ENCODE assay signal across 19 cellular contexts in genomic region chr2:7766302-7766701, GRCh38.
A peak's percentile ranks its signal among the peaks of the same experiment; 100 is the strongest.
DNase-seq lines count a peak whose midpoint lies in the region; ATAC-seq lines count a peak whose summit lies in the region.
"Had no signal": no experiment of that assay in that cellular context is flagged by ENCODE, and none has a peak within 500 bp of the region (broad histone marks: within the 10 kb centered on the region; RNA-seq: fewer than 3 reads in every experiment).

No MANE protein-coding gene starts in this region.

- H3K9ac ChIP-seq in muscle layer of colon (ENCODE audit: low read length), result no peak overlapping the region
- H3K9ac ChIP-seq: KMS-11 had no signal

- DNase-seq in activated T-cell treated with anti-CD3 and anti-CD28 coated beads for 48 hours (ENCODE audit: low read depth), result peak; percentile 10
- no peak for DNase-seq in activated T-cell treated with anti-CD3 and anti-CD28 coated beads for 4 hours
- peak; percentile 29 for DNase-seq in stimulated activated naive CD8-positive, alpha-beta T cell treated with anti-CD3 and anti-CD28 coated beads, Interleukin-15, Interleukin-2, amounts not matched to agents 100 U/mL and 50 U/mL, for 24 hours
- no peak for DNase-seq in ureter (ENCODE audit: low spot score)
- no peak for DNase-seq in DMS 273 treated with DMSO at 0.1 percent for 48 hours (lab: John Stamatoyannopoulos, UW)
- DNase-seq: Calu3, H9, NCI-H1048, NCI-H1436 treated with DMSO at 0.1 percent for 48 hours, NCI-H2081 treated with DMSO at 0.1 percent for 48 hours, NCI-H510A treated with DMSO at 0.1 percent for 48 hours had no signal

- H3K9me3 Mint-ChIP-seq in activated T-helper 17 cell treated with anti-CD3 and anti-CD28 coated beads, Interleukin-2, amount 50 U/mL, for 72 hours, result peaks cover 11% of the 10 kb centered on the region

- peak; percentile 72 for ATAC-seq in activated T-helper 17 cell treated with anti-CD3 and anti-CD28 coated beads, Interleukin-2, amount 50 U/mL, for 72 hours (replicated peaks)
- ATAC-seq in stimulated activated naive CD8-positive, alpha-beta T cell treated with anti-CD3 and anti-CD28 coated beads, Interleukin-15, Interleukin-2, amounts not matched to agents 100 U/mL and 50 U/mL, for 24 hours, result peak; percentile 78
- ATAC-seq in GM19397 (IDR thresholded peaks at IDR 0.05; ENCODE audit: unreplicated experiment), result no peak
- ATAC-seq: Panc1, Right ventricle myocardium inferior had no signal

- H3K27me3 ChIP-seq in muscle layer of colon (ENCODE audit: control insufficient read depth in 1 of 2, insufficient read depth in 2 of 2, low read length in 2 of 2), result no peaks in the 10 kb centered on the region

- peaks cover 23% of the 10 kb centered on the region for H3K4me1 ChIP-seq in muscle layer of colon (ENCODE audit: insufficient read depth, low read length)

- peak overlapping the region; percentile 50 for H3K27ac ChIP-seq in muscle layer of colon (ENCODE audit: low read depth, low read length)
- H3K27ac ChIP-seq: KMS-11 had no signal

- no peaks in the 10 kb centered on the region for H3K36me3 Mint-ChIP-seq in activated T-helper 17 cell treated with anti-CD3 and anti-CD28 coated beads, Interleukin-2, amount 50 U/mL, for 72 hours (ENCODE audit: low read depth)

- no peak overlapping the region for H3K4me3 Mint-ChIP-seq in activated T-helper 17 cell treated with anti-CD3 and anti-CD28 coated beads, Interleukin-2, amount 50 U/mL, for 72 hours
- H3K4me3 Mint-ChIP-seq: B cell; CD4-positive, alpha-beta memory T cell; H9 had no signal

- no peaks in the 10 kb centered on the region for H3K4me1 Mint-ChIP-seq in activated T-helper 17 cell treated with anti-CD3 and anti-CD28 coated beads, Interleukin-2, amount 50 U/mL, for 72 hours
- H3K4me1 Mint-ChIP-seq: B cell had no signal

- no peaks in the 10 kb centered on the region for H3K9me3 ChIP-seq in muscle layer of colon (ENCODE audit: low read length)

- H3K4me3 ChIP-seq in muscle layer of colon (ENCODE audit: low read depth in 1 of 2, low read length in 2 of 2), result no peak overlapping the region

- no peak overlapping the region for H3K27ac Mint-ChIP-seq in activated T-helper 17 cell treated with anti-CD3 and anti-CD28 coated beads, Interleukin-2, amount 50 U/mL, for 72 hours
- H3K27ac Mint-ChIP-seq: B cell; CD4-positive, alpha-beta memory T cell; H9 had no signal

- no peaks in the 10 kb centered on the region for H3K36me3 ChIP-seq in muscle layer of colon (ENCODE audit: insufficient read depth, low read length)

- H3K27me3 Mint-ChIP-seq in activated T-helper 17 cell treated with anti-CD3 and anti-CD28 coated beads, Interleukin-2, amount 50 U/mL, for 72 hours, result peaks cover 10% of the 10 kb centered on the region
- H3K27me3 Mint-ChIP-seq: CD4-positive, alpha-beta memory T cell had no signal

Comparison
In these comparisons a context has a peak if more than half of its experiments do, and no peak if none do; other contexts are left out.
1. DNase-seq: peak in activated T-cell treated with anti-CD3 and anti-CD28 coated beads for 48 hours (single experiment) and stimulated activated naive CD8-positive, alpha-beta T cell treated with anti-CD3 and anti-CD28 coated beads, Interleukin-15, Interleukin-2, amounts not matched to agents 100 U/mL and 50 U/mL, for 24 hours (single experiment); none in activated T-cell treated with anti-CD3 and anti-CD28 coated beads for 4 hours (single experiment), ureter (single experiment) and DMS 273 treated with DMSO at 0.1 percent for 48 hours (single experiment).